9 cellular contexts compared by ENCODE assay signal in genomic region chr3:33786565-33787327, GRCh38. TPM values are rescaled to one million over a fixed set of nuclear protein-coding genes. Genes with fewer than 3 reads are reported as not detected.
DNase-seq lines count a peak whose midpoint lies in the region; ATAC-seq, FAIRE-seq and TF ChIP-seq lines count a peak whose summit lies in the region.
"Had no signal": no experiment of that assay in that cellular context is flagged by ENCODE, and none has a peak within 500 bp of the region (broad histone marks: within the 10 kb centered on the region; RNA-seq: fewer than 3 reads in every experiment).

No MANE protein-coding gene starts in this region.

- H3K9ac ChIP-seq in K562 (ENCODE audit: insufficient read depth in 1 of 2, low read depth in 2 of 2, low read length in 2 of 2) (peak overlapping the region; percentile 3 to 74; a peak in 1 of 4 replicates), mesenchymal stem cell (ENCODE audit: low read length) (peak overlapping the region; percentile 67)

- no peak overlapping the region for H3K18ac ChIP-seq in mesenchymal stem cell (ENCODE audit: low read depth in 1 of 2, low read length in 2 of 2)

- H4K20me1 ChIP-seq in GM23338 (replicated peaks; ENCODE audit: insufficient read depth) (no peaks in the 10 kb centered on the region), K562 (replicated peaks; ENCODE audit: control insufficient read depth, insufficient read depth, low read length) (no peaks in the 10 kb centered on the region)

- no peak overlapping the region for H4K91ac ChIP-seq in mesenchymal stem cell (ENCODE audit: low read length)

- no peaks in the 10 kb centered on the region for H3K36me3 Mint-ChIP-seq in GM23338 (ENCODE audit: low read depth)
- H3K36me3 Mint-ChIP-seq: naive B cell had no signal

- intact Hi-C loops in K562 (cut with micrococcal nuclease) = loop anchor here (1.0 to 5.0 kb wide), 6 partner anchors 70 to 840 kb away; partner anchors contain the start of gene UBP1

- WGBS in K562 (ENCODE audit: insufficient coverage, low coverage, missing lambda C conversion rate) = 40% methylated on average over 7 of the region's 7 CpGs
- whole genome bisulfite sequencing in mesenchymal stem cell = 53% methylated on average over 7 of the region's 7 CpGs

- peak overlapping the region; percentile 47 for H3K4me2 ChIP-seq in GM23338
- peak overlapping the region; percentile 59 for H3K4me2 ChIP-seq in K562 (ENCODE audit: insufficient read depth, low read length)
- peak overlapping the region; percentile 62 for H3K4me2 ChIP-seq in mesenchymal stem cell (ENCODE audit: low read length, poor library complexity, severe bottlenecking)

- no peaks in the 10 kb centered on the region for H3K9me3 Mint-ChIP-seq in GM23338
- H3K9me3 Mint-ChIP-seq: naive B cell had no signal

- ATAC-seq in GM23338 (peak; percentile 33), K562 (peak; percentile 3; the same call in 1 of the 3 replicates), HG03039 (IDR thresholded peaks at IDR 0.05; ENCODE audit: unreplicated experiment) (no peak)

- H3K27ac ChIP-seq in GM23338 (ENCODE audit: low read depth) = no peak overlapping the region
- no peak overlapping the region for H3K27ac ChIP-seq in K562 (ENCODE audit: extremely low read depth, low read depth, low read length)
- peak overlapping the region; percentile 16 for H3K27ac ChIP-seq in mesenchymal stem cell (ENCODE audit: low read length, poor library complexity, severe bottlenecking)

- H2AFZ ChIP-seq in GM23338 (peak overlapping the region; percentile 15; the same call in 1 of the 2 replicates), K562 (ENCODE audit: low read depth, low read length) (peak overlapping the region; percentile 83), mesenchymal stem cell (ENCODE audit: low read depth, low read length) (no peak overlapping the region)

- no peaks in the 10 kb centered on the region for H3K36me3 ChIP-seq in GM23338 (ENCODE audit: insufficient read depth)
- no peaks in the 10 kb centered on the region for H3K36me3 ChIP-seq in K562 (ENCODE audit: control insufficient read depth, insufficient read depth, low read length)
- no peaks in the 10 kb centered on the region for H3K36me3 ChIP-seq in mesenchymal stem cell (ENCODE audit: control insufficient read depth in 1 of 2, insufficient read depth in 2 of 2, low read depth in 1 of 2, low read length in 2 of 2)

- H2AK5ac ChIP-seq in mesenchymal stem cell (ENCODE audit: low read length, severe bottlenecking) = no peak overlapping the region

- CTCF ChIA-PET in K562 (lab: Yijun Ruan, JAX; ENCODE audit: low intra/inter-chr PET ratio) = interaction anchor here (0.9 to 2.7 kb wide), 2 partner anchors 150 to 656 kb away, joined by 3 to 43 read pairs; no protein-coding TSS in a partner anchor

- peaks cover 24% of the 10 kb centered on the region for H3K4me1 Mint-ChIP-seq in GM23338

- no peak for FAIRE-seq in K562 (lab: Jason Lieb, UNC)

- no peak for TF ChIP-seq CTCF in GM23338 (conservative IDR thresholded peaks at IDR 0.05; ENCODE audit: low read depth in 2 of 2)
- TF ChIP-seq CTCF in K562 (IDR thresholded peaks at IDR 0.05 in 2 of 3, conservative IDR thresholded peaks at IDR 0.05 in 1 of 3; ENCODE audit: insufficient read depth in 2 of 3, low read depth in 1 of 3, low read length in 3 of 3) = no peak

- no peak overlapping the region for H2BK15ac ChIP-seq in mesenchymal stem cell (ENCODE audit: low read depth, poor library complexity, severe bottlenecking)

- no peak overlapping the region for H2BK120ac ChIP-seq in mesenchymal stem cell (ENCODE audit: low read depth, low read length)

- H3F3A ChIP-seq in GM23338 (replicated peaks; ENCODE audit: low read depth) = no peaks in the 10 kb centered on the region

- DNase-seq in ACHN = peak; percentile 70
- DNase-seq in GM23338 (ENCODE audit: low spot score) = peak; percentile 46
- DNase-seq in K562 (ENCODE audit: extremely low read depth in 1 of 4, low spot score in 3 of 4) = peak in 1 of 4 experiments; percentile 12
- no peak for DNase-seq in mesenchymal stem cell
- no peak for DNase-seq in epidermal melanocyte (ENCODE audit: insufficient read length, low spot score)
- no peak for DNase-seq in activated gamma-delta T cell treated with Interleukin-2 at 50 U/mL for 16 hours
- no peak for DNase-seq in T1000 (lab: John Stamatoyannopoulos, UW)

- no peaks in the 10 kb centered on the region for H3K9me2 ChIP-seq in GM23338 (ENCODE audit: insufficient read depth)

- H2BK5ac ChIP-seq in mesenchymal stem cell (ENCODE audit: low read depth, low read length, poor library complexity, severe bottlenecking) = no peak overlapping the region

- H3K4me3 ChIP-seq in GM23338 (peak overlapping the region; percentile 21; the same call in 1 of the 2 replicates), K562 (peak overlapping the region; percentile 13; the same call in 1 of the 2 replicates), mesenchymal stem cell (ENCODE audit: insufficient read depth in 1 of 2, low read depth in 1 of 2, low read length in 2 of 2) (peak overlapping the region in 1 of 2 experiments; percentile 68)

- H3K79me1 ChIP-seq in mesenchymal stem cell (replicated peaks; ENCODE audit: low read length, poor library complexity, severe bottlenecking) = peaks cover 1% of the 10 kb centered on the region

- no peak for TF ChIP-seq POLR2A in K562 (conservative IDR thresholded peaks at IDR 0.05)

- no peak overlapping the region for H3K23ac ChIP-seq in mesenchymal stem cell (ENCODE audit: low read length in 2 of 2)

- POLR2A ChIA-PET in K562 (lab: Yijun Ruan, JAX) = interaction anchor here (0.5 to 2.1 kb wide), 11 partner anchors 8 to 1318 kb away, joined by 3 to 20 read pairs (median 4); partner anchors contain the start of genes PDCD6IP and UBP1

- H3K9me1 ChIP-seq in K562 (ENCODE audit: control insufficient read depth, insufficient read depth, low read length) = no peaks in the 10 kb centered on the region

- in situ Hi-C loops in ACHN (cut with HindIII; ENCODE audit: low pct_ligation_motif_present, low pct_unique_long_range_greater_than_20kb, low sequenced_read_pairs) = no loop called here
- in situ Hi-C loops in K562 (cut with MboI) = loop anchor here (5.0 kb wide), 1 partner anchor 654 kb away; no protein-coding TSS in a partner anchor

- H3K27me3 ChIP-seq in GM23338 (ENCODE audit: insufficient read depth) = no peaks in the 10 kb centered on the region
- H3K27me3 ChIP-seq in K562 (ENCODE audit: control insufficient read depth in 2 of 2, insufficient read depth in 2 of 2, low read length in 2 of 2) = no peaks in the 10 kb centered on the region
- H3K27me3 ChIP-seq in mesenchymal stem cell (ENCODE audit: control insufficient read depth in 1 of 2, insufficient read depth in 1 of 2, low read length in 2 of 2) = no peaks in the 10 kb centered on the region

- no peak overlapping the region for H3K27ac Mint-ChIP-seq in GM23338

- no peak for TF ChIP-seq RAD21 in K562 (CRISPR knock-in tag; conservative IDR thresholded peaks at IDR 0.05 in 1 of 2, IDR thresholded peaks at IDR 0.05 in 1 of 2)

- H3K4me1 ChIP-seq in GM23338 (ENCODE audit: insufficient read depth) (no peaks in the 10 kb centered on the region; the same call in 1 of the 2 replicates), K562 (replicated peaks in 1 of 2; ENCODE audit: control insufficient read depth in 2 of 2, insufficient read depth in 2 of 2, low read length in 2 of 2) (peaks cover 5 to 29% of the 10 kb centered on the region in 2 experiments), mesenchymal stem cell (ENCODE audit: control insufficient read depth, insufficient read depth, low read depth, low read length) (peaks cover 4% of the 10 kb centered on the region)

- H4K8ac ChIP-seq in mesenchymal stem cell (ENCODE audit: low read length) = no peak overlapping the region

- BruUV-seq in K562 (replicated peaks; lab: Mats Ljungman, UMichigan) = no TSS peak

- H3K9me3 ChIP-seq in K562 (replicated peaks; ENCODE audit: control insufficient read depth, insufficient read depth, low read depth, low read length) = 0 out of 2 replicates have a peak, but pooled peaks cover 2% of the 10 kb centered on the region
- H3K9me3 ChIP-seq in mesenchymal stem cell (ENCODE audit: control insufficient read depth, low read length) = no peaks in the 10 kb centered on the region

- H2BK12ac ChIP-seq in mesenchymal stem cell (ENCODE audit: low read length in 2 of 2) = no peak overlapping the region

- TF ChIP-seq EP300 in K562 (IDR thresholded peaks at IDR 0.05; ENCODE audit: low read length) = no peak

- no peak overlapping the region for H3K4ac ChIP-seq in mesenchymal stem cell (ENCODE audit: low read depth in 1 of 2, low read length in 2 of 2)

- H3K79me2 ChIP-seq in GM23338 (replicated peaks; ENCODE audit: insufficient read depth) = no peaks in the 10 kb centered on the region
- no peaks in the 10 kb centered on the region for H3K79me2 ChIP-seq in K562 (ENCODE audit: control insufficient read depth, insufficient read depth, low read length)

- peak overlapping the region; percentile 42; the same call in 2 of the 3 replicates for H3K4me3 Mint-ChIP-seq in GM23338

- H3K14ac ChIP-seq in mesenchymal stem cell (ENCODE audit: low read length in 2 of 2) = no peak overlapping the region

- no peaks in the 10 kb centered on the region for H3K27me3 Mint-ChIP-seq in GM23338 (ENCODE audit: insufficient read depth, low read depth, poor library complexity)

RNA-seq across cellular contexts. Expression of gene PDCD6IP, which starts 11.7 kb away (rescaled TPM):
- 139 and 185 TPM in 2 replicates for total RNA-seq in GM23338 (2014; rRNA removed; shearing (Covaris generic))
- polyA plus RNA-seq in GM23338 (2016; fragmentation: Nextera tagmentation; extraction: Ambion mirVana) (34.0 and 45.1 TPM in 2 replicates), K562 (2011; rRNA removed) (275 and 299 TPM in 2 replicates), K562 (2014; fragmentation: Illumina TruSeq; extraction: Trizol) (90.9 and 107 TPM in 2 replicates), K562 (2014; fragmentation: Nextera tagmentation; extraction: Ambion mirVana) (10 to 100 TPM; 40.2 to 57.6 TPM), K562 (2014; rRNA removed) (90.5 and 122 TPM in 2 replicates)
- total RNA-seq in K562 (2011; cell fraction: chromatin; rRNA removed; ENCODE audit: low replicate concordance) = 160 and 344 TPM in 2 replicates
- 122 and 124 TPM in 2 replicates for total RNA-seq in K562 (2011; cell fraction: nucleolus; rRNA removed)
- 160 and 236 TPM in 2 replicates for total RNA-seq in K562 (2011; cell fraction: nucleoplasm; rRNA removed)
- total RNA-seq in K562 (2014; rRNA removed) (118 and 141 TPM in 2 replicates), K562 (2014; rRNA removed; fragmentation: Illumina TruSeq; extraction: Trizol) (163 and 187 TPM in 2 replicates), K562 (2015; rRNA removed; fragmentation: Illumina TruSeq; extraction: Trizol) (158 and 168 TPM in 2 replicates), K562 (2021) (265 and 302 TPM in 2 replicates)
- 109 and 253 TPM in 2 replicates for polyA plus RNA-seq in K562 (2011; cell fraction: cytosol; rRNA removed)
- 419 and 457 TPM in 2 replicates for polyA plus RNA-seq in K562 (2011; cell fraction: nucleus; rRNA removed)
- polyA plus RNA-seq in K562 (2012) = 121 and 225 TPM in 2 replicates
- polyA minus RNA-seq in K562 (2011; rRNA and poly(A)+ RNA removed) = 221 and 245 TPM in 2 replicates
- polyA minus RNA-seq in K562 (2011; cell fraction: cytosol; rRNA and poly(A)+ RNA removed) = 240 and 262 TPM in 2 replicates
- 269 and 348 TPM in 2 replicates for polyA minus RNA-seq in K562 (2011; cell fraction: nucleus; rRNA and poly(A)+ RNA removed)
- 138 TPM for polyA plus RNA-seq in mesenchymal stem cell (2013, experiment 1 of 2)
- 128 TPM for polyA plus RNA-seq in mesenchymal stem cell (2013, experiment 2 of 2)

Comparison
In these comparisons a context has a peak if more than half of its experiments do, and no peak if none do; other contexts are left out.
1. DNase-seq: peak in ACHN (single experiment) and GM23338 (single experiment); none in mesenchymal stem cell (single experiment), epidermal melanocyte (single experiment), activated gamma-delta T cell treated with Interleukin-2 at 50 U/mL for 16 hours (single experiment) and T1000 (single experiment).
2. Peak in every context shown above with its lines, with median percentiles within 50 percentile points of each other: H3K4me2 ChIP-seq.